Comparison of ENCODE assay signal across 2 cellular contexts in the genomic region with DNA sequence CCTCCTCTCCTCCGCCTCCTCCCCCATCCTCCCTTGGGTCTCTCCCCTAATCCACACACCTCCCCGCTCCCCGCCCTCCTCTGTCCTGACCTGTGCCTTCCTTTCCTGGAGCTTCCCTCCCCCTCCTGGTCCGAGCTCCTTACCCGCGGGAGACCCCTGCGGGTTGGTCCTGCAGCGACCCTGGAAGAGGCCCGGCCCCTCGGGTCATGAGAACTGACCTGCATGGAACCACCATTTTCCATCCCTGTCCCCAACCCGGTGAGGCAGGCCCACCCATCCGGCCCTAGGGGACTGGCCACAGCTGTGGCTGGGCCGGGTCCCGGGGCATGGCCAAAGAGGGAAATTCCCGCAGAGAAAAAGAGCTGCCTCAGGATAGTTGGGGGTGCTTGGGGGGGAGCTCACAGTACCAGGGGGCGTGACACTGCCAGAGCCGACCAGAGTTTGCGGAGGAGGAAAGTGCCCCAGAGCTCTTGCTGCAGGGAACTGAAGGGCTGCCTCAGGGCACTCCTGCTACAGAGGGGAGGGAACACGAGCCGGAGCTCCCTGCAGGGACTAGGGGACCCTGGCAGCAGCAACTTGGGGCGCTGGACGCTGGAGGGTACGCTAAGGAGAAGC.
TF ChIP-seq lines count a peak whose summit lies in the region.

No MANE protein-coding gene starts in this region.

TF ChIP-seq in GM23338, 12 proteins besides CTCF, POLR2A, EP300 and RAD21 (continues in another document):
- TF ChIP-seq POLR2AphosphoS5 (IDR thresholded peaks at IDR 0.05; ENCODE audit: low read depth) (no peak), ZNF462 (CRISPR knock-in tag; IDR thresholded peaks at IDR 0.05) (no peak), CREB1 (CRISPR knock-in tag; IDR thresholded peaks at IDR 0.05; ENCODE audit: low read depth) (no peak), STAT1 (IDR thresholded peaks at IDR 0.05; ENCODE audit: unreplicated experiment) (no peak), ZNF114 (CRISPR knock-in tag; IDR thresholded peaks at IDR 0.05) (no peak), JUNB (IDR thresholded peaks at IDR 0.05; ENCODE audit: unreplicated experiment) (no peak), REST (IDR thresholded peaks at IDR 0.05; ENCODE audit: unreplicated experiment) (no peak), EZH2phosphoT487 (IDR thresholded peaks at IDR 0.05; ENCODE audit: unreplicated experiment) (no peak)
- TF ChIP-seq, protein P1, sequence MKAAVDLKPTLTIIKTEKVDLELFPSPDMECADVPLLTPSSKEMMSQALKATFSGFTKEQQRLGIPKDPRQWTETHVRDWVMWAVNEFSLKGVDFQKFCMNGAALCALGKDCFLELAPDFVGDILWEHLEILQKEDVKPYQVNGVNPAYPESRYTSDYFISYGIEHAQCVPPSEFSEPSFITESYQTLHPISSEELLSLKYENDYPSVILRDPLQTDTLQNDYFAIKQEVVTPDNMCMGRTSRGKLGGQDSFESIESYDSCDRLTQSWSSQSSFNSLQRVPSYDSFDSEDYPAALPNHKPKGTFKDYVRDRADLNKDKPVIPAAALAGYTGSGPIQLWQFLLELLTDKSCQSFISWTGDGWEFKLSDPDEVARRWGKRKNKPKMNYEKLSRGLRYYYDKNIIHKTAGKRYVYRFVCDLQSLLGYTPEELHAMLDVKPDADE (IDR thresholded peaks at IDR 0.05), result no peak

TF ChIP-seq in K562, 482 proteins besides CTCF, POLR2A, EP300 and RAD21:
- TF ChIP-seq HDAC1 (IDR thresholded peaks at IDR 0.05), result 0 out of 4 replicates have a peak, but pooled peaks of 1 of the 2 experiments have one; percentile 45
- no peak for TF ChIP-seq ZNF584 (CRISPR knock-in tag; IDR thresholded peaks at IDR 0.05; ENCODE audit: low read depth)
- TF ChIP-seq, protein P2, sequence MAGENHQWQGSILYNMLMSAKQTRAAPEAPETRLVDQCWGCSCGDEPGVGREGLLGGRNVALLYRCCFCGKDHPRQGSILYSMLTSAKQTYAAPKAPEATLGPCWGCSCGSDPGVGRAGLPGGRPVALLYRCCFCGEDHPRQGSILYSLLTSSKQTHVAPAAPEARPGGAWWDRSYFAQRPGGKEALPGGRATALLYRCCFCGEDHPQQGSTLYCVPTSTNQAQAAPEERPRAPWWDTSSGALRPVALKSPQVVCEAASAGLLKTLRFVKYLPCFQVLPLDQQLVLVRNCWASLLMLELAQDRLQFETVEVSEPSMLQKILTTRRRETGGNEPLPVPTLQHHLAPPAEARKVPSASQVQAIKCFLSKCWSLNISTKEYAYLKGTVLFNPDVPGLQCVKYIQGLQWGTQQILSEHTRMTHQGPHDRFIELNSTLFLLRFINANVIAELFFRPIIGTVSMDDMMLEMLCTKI (IDR thresholded peaks at IDR 0.05; ENCODE audit: partially characterized antibody), result no peak
- no peak for TF ChIP-seq TGIF2 (CRISPR knock-in tag; IDR thresholded peaks at IDR 0.05)
- no peak for TF ChIP-seq ZNF717 (CRISPR knock-in tag; IDR thresholded peaks at IDR 0.05)
- TF ChIP-seq ZFX (CRISPR knock-in tag; IDR thresholded peaks at IDR 0.05), result 0 out of 2 replicates have a peak, but pooled peaks have one; percentile 3
- TF ChIP-seq, protein P3, sequence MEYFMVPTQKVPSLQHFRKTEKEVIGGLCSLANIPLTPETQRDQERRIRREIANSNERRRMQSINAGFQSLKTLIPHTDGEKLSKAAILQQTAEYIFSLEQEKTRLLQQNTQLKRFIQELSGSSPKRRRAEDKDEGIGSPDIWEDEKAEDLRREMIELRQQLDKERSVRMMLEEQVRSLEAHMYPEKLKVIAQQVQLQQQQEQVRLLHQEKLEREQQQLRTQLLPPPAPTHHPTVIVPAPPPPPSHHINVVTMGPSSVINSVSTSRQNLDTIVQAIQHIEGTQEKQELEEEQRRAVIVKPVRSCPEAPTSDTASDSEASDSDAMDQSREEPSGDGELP (CRISPR knock-in tag; IDR thresholded peaks at IDR 0.05; ENCODE audit: borderline replicate concordance), result no peak
- TF ChIP-seq RBFOX2 (IDR thresholded peaks at IDR 0.05; ENCODE audit: low read depth, low read length), result peak; percentile 36; the same call in 1 of the 2 replicates
